ENCODE assay signal across 1 cellular context in the genomic region with DNA sequence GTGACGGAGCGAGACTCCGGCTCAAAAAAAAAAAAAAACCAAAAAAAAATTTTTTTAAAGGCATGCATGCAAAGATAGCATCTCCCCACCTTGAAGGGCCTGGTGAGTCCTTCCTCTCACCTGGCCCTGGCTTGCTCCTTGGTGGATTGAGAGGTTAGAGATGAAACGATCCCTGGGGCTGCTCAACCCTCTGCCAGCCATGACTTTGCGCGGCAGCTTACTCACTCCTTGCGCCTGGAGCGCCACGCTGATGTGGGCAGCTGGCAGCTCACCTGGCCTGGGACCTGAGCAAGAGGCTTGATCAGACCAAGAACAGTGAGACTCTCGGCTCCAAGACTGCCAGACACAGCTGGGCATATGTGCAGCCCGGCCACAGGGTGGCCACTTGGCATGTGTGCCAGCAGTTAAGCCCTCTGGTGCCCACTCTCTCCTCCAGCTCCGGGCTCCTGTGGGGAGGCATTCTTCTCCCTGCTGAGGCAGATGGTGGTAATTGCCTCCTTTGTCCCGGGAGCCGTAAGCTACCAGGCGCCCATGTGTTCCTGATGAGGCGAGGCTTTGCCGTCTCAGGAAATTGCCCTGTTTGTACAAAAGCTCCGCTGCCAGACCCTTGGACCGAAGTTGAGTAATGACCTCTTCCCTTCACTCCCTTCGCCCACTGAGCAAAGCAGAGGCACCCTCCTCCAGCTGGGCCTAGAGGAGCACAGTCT.
TF ChIP-seq lines count a peak whose summit lies in the region.

No MANE protein-coding gene starts in this region.

TF ChIP-seq in endothelial cell of umbilical vein, 7 proteins besides CTCF, POLR2A, EP300 and RAD21:
- TF ChIP-seq FOS (IDR thresholded peaks at IDR 0.05; ENCODE audit: borderline replicate concordance, insufficient read depth, low read length) (no peak), MYC (IDR thresholded peaks at IDR 0.05; ENCODE audit: low read depth, low read length) (no peak), POLR2AphosphoS5 (IDR thresholded peaks at IDR 0.05; ENCODE audit: insufficient read depth, low read depth, low read length) (no peak), GATA2 (IDR thresholded peaks at IDR 0.05; ENCODE audit: insufficient read depth, insufficient read length, low read depth, low read length) (no peak), EZH2 (IDR thresholded peaks at IDR 0.05; ENCODE audit: borderline replicate concordance, low read depth, low read length, severe bottlenecking) (no peak), MAX (IDR thresholded peaks at IDR 0.05; ENCODE audit: insufficient read depth, insufficient read length) (no peak), JUN (IDR thresholded peaks at IDR 0.05; ENCODE audit: borderline replicate concordance, insufficient read depth, insufficient read length, low read depth) (no peak)
